1 cellular context compared by ENCODE assay signal in genomic region chr12:25958254-25959068, GRCh38.
TF ChIP-seq lines count a peak whose summit lies in the region.

A gene with protein sequence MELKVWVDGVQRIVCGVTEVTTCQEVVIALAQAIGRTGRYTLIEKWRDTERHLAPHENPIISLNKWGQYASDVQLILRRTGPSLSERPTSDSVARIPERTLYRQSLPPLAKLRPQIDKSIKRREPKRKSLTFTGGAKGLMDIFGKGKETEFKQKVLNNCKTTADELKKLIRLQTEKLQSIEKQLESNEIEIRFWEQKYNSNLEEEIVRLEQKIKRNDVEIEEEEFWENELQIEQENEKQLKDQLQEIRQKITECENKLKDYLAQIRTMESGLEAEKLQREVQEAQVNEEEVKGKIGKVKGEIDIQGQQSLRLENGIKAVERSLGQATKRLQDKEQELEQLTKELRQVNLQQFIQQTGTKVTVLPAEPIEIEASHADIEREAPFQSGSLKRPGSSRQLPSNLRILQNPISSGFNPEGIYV (plus strand): TSS chr12:25958682. CDS start chr12:26055344, 96,662 bp downstream.

TF ChIP-seq in K562, 482 proteins besides CTCF, POLR2A, EP300 and RAD21 (continued from another document):
- no peak for TF ChIP-seq ATF4 (CRISPR knock-in tag; IDR thresholded peaks at IDR 0.05)
- no peak for TF ChIP-seq NFE2L1 (tag; IDR thresholded peaks at IDR 0.05; ENCODE audit: borderline replicate concordance, low read depth)
- no peak for TF ChIP-seq ZBED1 (IDR thresholded peaks at IDR 0.05)
- no peak for TF ChIP-seq CBX3 (IDR thresholded peaks at IDR 0.05; ENCODE audit: borderline replicate concordance in 1 of 2, low read length in 2 of 2)
- peak; percentile 50; the same call in 1 of the 2 replicates for TF ChIP-seq CREB1 (IDR thresholded peaks at IDR 0.05)
- peak; percentile 54; the same call in 1 of the 2 replicates for TF ChIP-seq CREB1 (CRISPR knock-in tag; IDR thresholded peaks at IDR 0.05)
- TF ChIP-seq CCNT2 (IDR thresholded peaks at IDR 0.05; ENCODE audit: borderline replicate concordance, extremely low read depth, insufficient read length, low read depth, low read length), result peak; percentile 33
- peak; percentile 94 for TF ChIP-seq VEZF1 (CRISPR knock-in tag; IDR thresholded peaks at IDR 0.05)
- TF ChIP-seq MNT (conservative IDR thresholded peaks at IDR 0.05), result no peak
- TF ChIP-seq E2F3 (CRISPR knock-in tag; IDR thresholded peaks at IDR 0.05), result 0 out of 2 replicates have a peak, but pooled peaks have one; percentile 21
- TF ChIP-seq SAP30 (IDR thresholded peaks at IDR 0.05; ENCODE audit: borderline replicate concordance, insufficient read depth, low read depth, low read length, poor library complexity, severe bottlenecking), result no peak
- no peak for TF ChIP-seq TAL1 (IDR thresholded peaks at IDR 0.05)
- peak; percentile 91 for TF ChIP-seq L3MBTL2 (IDR thresholded peaks at IDR 0.05)
- no peak for TF ChIP-seq ZNF609 (CRISPR knock-in tag; IDR thresholded peaks at IDR 0.05; ENCODE audit: borderline replicate concordance)
- TF ChIP-seq ATF1 (CRISPR knock-in tag; IDR thresholded peaks at IDR 0.05), result no peak
- peak; percentile 41; the same call in 1 of the 2 replicates for TF ChIP-seq ATF1 (tag; IDR thresholded peaks at IDR 0.05)
- no peak for TF ChIP-seq ARHGAP35 (IDR thresholded peaks at IDR 0.05; ENCODE audit: partially characterized antibody)
- peak; percentile 69; the same call in 1 of the 2 replicates for TF ChIP-seq CXXC5 (CRISPR knock-in tag; IDR thresholded peaks at IDR 0.05)
- TF ChIP-seq RFX1 (IDR thresholded peaks at IDR 0.05), result no peak
- peak in 1 of 2 experiments; percentile 43; a peak in 1 of 4 replicates for TF ChIP-seq ZNF639 (CRISPR knock-in tag; conservative IDR thresholded peaks at IDR 0.05 in 1 of 2, IDR thresholded peaks at IDR 0.05 in 1 of 2)
- no peak for TF ChIP-seq ZFX (CRISPR knock-in tag; IDR thresholded peaks at IDR 0.05)
- TF ChIP-seq E2F6 (IDR thresholded peaks at IDR 0.05; ENCODE audit: borderline replicate concordance in 1 of 2, extremely low read depth in 1 of 2, insufficient read depth in 1 of 2, insufficient read length in 1 of 2, low read depth in 1 of 2, low read length in 1 of 2, poor library complexity in 1 of 2, severe bottlenecking in 1 of 2), result peak; percentile 88 to 98
- no peak for TF ChIP-seq SAFB (IDR thresholded peaks at IDR 0.05; ENCODE audit: borderline replicate concordance, low read depth, low read length)
- TF ChIP-seq ERF (CRISPR knock-in tag; IDR thresholded peaks at IDR 0.05), result peak; percentile 52; the same call in 1 of the 2 replicates
- no peak for TF ChIP-seq KLF6 (CRISPR knock-in tag; IDR thresholded peaks at IDR 0.05; ENCODE audit: borderline replicate concordance)
- TF ChIP-seq CBX5 (IDR thresholded peaks at IDR 0.05; ENCODE audit: borderline replicate concordance, low read depth), result no peak
- peak in 1 of 2 experiments; percentile 76; a peak in 2 of 4 replicates for TF ChIP-seq MAZ (CRISPR knock-in tag; conservative IDR thresholded peaks at IDR 0.05 in 1 of 2, IDR thresholded peaks at IDR 0.05 in 1 of 2)
- TF ChIP-seq ZNF589 (CRISPR knock-in tag; IDR thresholded peaks at IDR 0.05; ENCODE audit: low read depth), result no peak
- no peak; a peak in 2 of 4 replicates for TF ChIP-seq NRF1 (conservative IDR thresholded peaks at IDR 0.05 in 1 of 2, IDR thresholded peaks at IDR 0.05 in 1 of 2)
- no peak for TF ChIP-seq NCOA1 (IDR thresholded peaks at IDR 0.05; ENCODE audit: low read depth)
- TF ChIP-seq HDAC2 (IDR thresholded peaks at IDR 0.05), result no peak
- TF ChIP-seq PHF8 (IDR thresholded peaks at IDR 0.05; ENCODE audit: borderline replicate concordance, low read length), result peak; percentile 29; the same call in 1 of the 2 replicates
- 0 out of 2 replicates have a peak, but pooled peaks have one; percentile 14 for TF ChIP-seq CREM (IDR thresholded peaks at IDR 0.05; ENCODE audit: low read depth)
- no peak for TF ChIP-seq PCBP1 (IDR thresholded peaks at IDR 0.05; ENCODE audit: low read depth, low read length, poor library complexity, severe bottlenecking)
- TF ChIP-seq, protein P1, sequence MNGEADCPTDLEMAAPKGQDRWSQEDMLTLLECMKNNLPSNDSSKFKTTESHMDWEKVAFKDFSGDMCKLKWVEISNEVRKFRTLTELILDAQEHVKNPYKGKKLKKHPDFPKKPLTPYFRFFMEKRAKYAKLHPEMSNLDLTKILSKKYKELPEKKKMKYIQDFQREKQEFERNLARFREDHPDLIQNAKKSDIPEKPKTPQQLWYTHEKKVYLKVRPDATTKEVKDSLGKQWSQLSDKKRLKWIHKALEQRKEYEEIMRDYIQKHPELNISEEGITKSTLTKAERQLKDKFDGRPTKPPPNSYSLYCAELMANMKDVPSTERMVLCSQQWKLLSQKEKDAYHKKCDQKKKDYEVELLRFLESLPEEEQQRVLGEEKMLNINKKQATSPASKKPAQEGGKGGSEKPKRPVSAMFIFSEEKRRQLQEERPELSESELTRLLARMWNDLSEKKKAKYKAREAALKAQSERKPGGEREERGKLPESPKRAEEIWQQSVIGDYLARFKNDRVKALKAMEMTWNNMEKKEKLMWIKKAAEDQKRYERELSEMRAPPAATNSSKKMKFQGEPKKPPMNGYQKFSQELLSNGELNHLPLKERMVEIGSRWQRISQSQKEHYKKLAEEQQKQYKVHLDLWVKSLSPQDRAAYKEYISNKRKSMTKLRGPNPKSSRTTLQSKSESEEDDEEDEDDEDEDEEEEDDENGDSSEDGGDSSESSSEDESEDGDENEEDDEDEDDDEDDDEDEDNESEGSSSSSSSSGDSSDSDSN (IDR thresholded peaks at IDR 0.05; ENCODE audit: borderline replicate concordance in 1 of 2, low read depth in 2 of 2, low read length in 2 of 2), result peak in 1 of 2 experiments; percentile 21; a peak in 1 of 4 replicates
- no peak for TF ChIP-seq ZHX1 (conservative IDR thresholded peaks at IDR 0.05; ENCODE audit: low read length)
- no peak for TF ChIP-seq ZBTB17 (CRISPR knock-in tag; IDR thresholded peaks at IDR 0.05)
- TF ChIP-seq HNRNPLL (IDR thresholded peaks at IDR 0.05; ENCODE audit: low read depth, low read length, poor library complexity, severe bottlenecking), result peak; percentile 20
TF ChIP-seq in K562: peak in this region for 18.
